ENCODE assay signal across 26 cellular contexts in genomic region chr22:45855961-45856360, GRCh38.
"Had no signal": no experiment of that assay in that cellular context is flagged by ENCODE, and none has a peak within 500 bp of the region (broad histone marks: within the 10 kb centered on the region; RNA-seq: fewer than 3 reads in every experiment).

No MANE protein-coding gene starts in this region.

- H3K27ac ChIP-seq: colonic mucosa, coronary artery, dorsolateral prefrontal cortex, epithelial cell of prostate, esophagus squamous epithelium, foreskin keratinocyte, gastrocnemius medialis, gastroesophageal sphincter, heart left ventricle had no signal

- ATAC-seq: effector memory CD8-positive, alpha-beta T cell; esophagus mucosa; foreskin keratinocyte; gastrocnemius medialis; gastroesophageal sphincter had no signal

- H3K4me3 Mint-ChIP-seq: dendritic cell treated with granulocyte-macrophage colony-stimulating factor and Interleukin-4, amounts not matched to agents 40 ng/mL and 50 ng/mL, for 4 days; effector memory CD8-positive, alpha-beta T cell; endodermal cell had no signal

- DNase-seq: colonic mucosa; cortex of kidney; dermis blood vessel endothelial cell; dorsolateral prefrontal cortex; effector CD4-positive, alpha-beta T cell; effector CD8-positive, alpha-beta T cell; effector memory CD4-positive, alpha-beta T cell; effector memory CD8-positive, alpha-beta T cell; endodermal cell; erythroblast; esophagus squamous epithelium; foreskin fibroblast; foreskin keratinocyte; foreskin melanocyte; gastrocnemius medialis; glutamatergic neuron; heart left ventricle had no signal

- H3K4me3 ChIP-seq: colonic mucosa, coronary artery, dorsolateral prefrontal cortex, esophagus squamous epithelium, gastrocnemius medialis, gastroesophageal sphincter, heart left ventricle had no signal

- H3K27ac Mint-ChIP-seq: dendritic cell treated with granulocyte-macrophage colony-stimulating factor and Interleukin-4, amounts not matched to agents 40 ng/mL and 50 ng/mL, for 4 days; effector memory CD8-positive, alpha-beta T cell; endodermal cell had no signal

- H3K27me3 ChIP-seq: colonic mucosa, dorsolateral prefrontal cortex, esophagus squamous epithelium, foreskin keratinocyte, gastrocnemius medialis, gastroesophageal sphincter, heart left ventricle had no signal

- H3K36me3 ChIP-seq: colonic mucosa had no signal

- H3K4me1 ChIP-seq: colonic mucosa, esophagus squamous epithelium, foreskin keratinocyte, gastrocnemius medialis, gastroesophageal sphincter, heart left ventricle had no signal

- FAIRE-seq: colon, endometrium, endothelial cell of umbilical vein, frontal cortex had no signal
